Comparison of ENCODE assay signal across 1 cellular context in genomic region chr4:183444953-183445543, GRCh38.
TF ChIP-seq lines count a peak whose summit lies in the region.

No MANE protein-coding gene starts in this region.

TF ChIP-seq in WTC11, 78 proteins besides CTCF, POLR2A, EP300 and RAD21 (continued from another document):
- TF ChIP-seq, protein P1, sequence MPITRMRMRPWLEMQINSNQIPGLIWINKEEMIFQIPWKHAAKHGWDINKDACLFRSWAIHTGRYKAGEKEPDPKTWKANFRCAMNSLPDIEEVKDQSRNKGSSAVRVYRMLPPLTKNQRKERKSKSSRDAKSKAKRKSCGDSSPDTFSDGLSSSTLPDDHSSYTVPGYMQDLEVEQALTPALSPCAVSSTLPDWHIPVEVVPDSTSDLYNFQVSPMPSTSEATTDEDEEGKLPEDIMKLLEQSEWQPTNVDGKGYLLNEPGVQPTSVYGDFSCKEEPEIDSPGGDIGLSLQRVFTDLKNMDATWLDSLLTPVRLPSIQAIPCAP (CRISPR knock-in tag; IDR thresholded peaks at IDR 0.05): 0 out of 2 replicates have a peak, but pooled peaks have one; percentile 7
- no peak for TF ChIP-seq GRHL2 (CRISPR knock-in tag; IDR thresholded peaks at IDR 0.05; ENCODE audit: insufficient replicate concordance, severe bottlenecking)
- no peak for TF ChIP-seq ELF4 (CRISPR knock-in tag; IDR thresholded peaks at IDR 0.05; ENCODE audit: low read depth)
